ENCODE assay signal across 12 cellular contexts in genomic region chr7:101614939-101615302, GRCh38. TPM values are rescaled to one million over a fixed set of nuclear protein-coding genes. Genes with fewer than 3 reads are reported as not detected.
A peak's percentile ranks its signal among the peaks of the same experiment; 100 is the strongest.
DNase-seq lines count a peak whose midpoint lies in the region; ATAC-seq, FAIRE-seq and TF ChIP-seq lines count a peak whose summit lies in the region.
"Had no signal": no experiment of that assay in that cellular context is flagged by ENCODE, and none has a peak within 500 bp of the region (broad histone marks: within the 10 kb centered on the region; RNA-seq: fewer than 3 reads in every experiment).

No MANE protein-coding gene starts in this region.

- no peaks in the 10 kb centered on the region for H3K27me3 ChIP-seq in RWPE2 (ENCODE audit: insufficient read depth, poor library complexity, severe bottlenecking)
- H3K27me3 ChIP-seq in gastroesophageal sphincter, result peaks cover 24% of the 10 kb centered on the region
- H3K27me3 ChIP-seq in thoracic aorta (replicated peaks; ENCODE audit: insufficient read depth), result no peaks in the 10 kb centered on the region
- H3K27me3 ChIP-seq in MM.1S (replicated peaks; ENCODE audit: insufficient read depth, low read length), result peaks cover 54% of the 10 kb centered on the region

- H3K9me3 ChIP-seq in RWPE2 (ENCODE audit: severe bottlenecking) (no peaks in the 10 kb centered on the region), gastroesophageal sphincter (no peaks in the 10 kb centered on the region), thoracic aorta (no peaks in the 10 kb centered on the region), MM.1S (replicated peaks; ENCODE audit: insufficient read depth, low read length) (no peaks in the 10 kb centered on the region)

- H3K9me2 ChIP-seq in MM.1S (replicated peaks; ENCODE audit: insufficient read depth, low read length), result no peaks in the 10 kb centered on the region

- no peak overlapping the region for H3K4me2 ChIP-seq in MM.1S (ENCODE audit: low read depth, low read length)

- H3K36me3 ChIP-seq in RWPE2 (ENCODE audit: low read depth) (no peaks in the 10 kb centered on the region), gastroesophageal sphincter (no peaks in the 10 kb centered on the region), thoracic aorta (no peaks in the 10 kb centered on the region), MM.1S (replicated peaks; ENCODE audit: insufficient read depth, low read length) (no peaks in the 10 kb centered on the region)

- no peaks in the 10 kb centered on the region for H3F3A ChIP-seq in MM.1S (ENCODE audit: insufficient read depth, low read length)

- no peak overlapping the region for H3K4me3 ChIP-seq in RWPE2 (ENCODE audit: severe bottlenecking)
- H3K4me3 ChIP-seq in gastroesophageal sphincter, result no peak overlapping the region
- H3K4me3 ChIP-seq in thoracic aorta, result peak overlapping the region; percentile 0
- no peak overlapping the region for H3K4me3 ChIP-seq in MM.1S (ENCODE audit: low read length)

- H3K27ac ChIP-seq in RWPE2 (ENCODE audit: poor library complexity, severe bottlenecking) (no peak overlapping the region), gastroesophageal sphincter (no peak overlapping the region), thoracic aorta (peak overlapping the region; percentile 89 to 91), MM.1S (ENCODE audit: low read length) (no peak overlapping the region)

- TF ChIP-seq CTCF in RWPE2 (IDR thresholded peaks at IDR 0.05; ENCODE audit: poor library complexity, severe bottlenecking), result no peak
- no peak for TF ChIP-seq CTCF in gastroesophageal sphincter (IDR thresholded peaks at IDR 0.05)
- TF ChIP-seq CTCF in thoracic aorta (IDR thresholded peaks at IDR 0.05), result no peak
- TF ChIP-seq CTCF in MM.1S (IDR thresholded peaks at IDR 0.05; ENCODE audit: low read length), result no peak

- peak; percentile 75 for ATAC-seq in RWPE2 (ENCODE audit: low read depth)
- ATAC-seq in gastroesophageal sphincter, result peak; percentile 34
- peak; percentile 73 for ATAC-seq in thoracic aorta (ENCODE audit: insufficient number of reproducible peaks, low FRiP score, low read depth)

- no peaks in the 10 kb centered on the region for H3K4me1 ChIP-seq in RWPE2 (ENCODE audit: insufficient read depth, poor library complexity, severe bottlenecking)
- H3K4me1 ChIP-seq in gastroesophageal sphincter, result no peaks in the 10 kb centered on the region
- H3K4me1 ChIP-seq in thoracic aorta (ENCODE audit: control insufficient read depth in 1 of 2, low read depth in 2 of 2), result peaks cover 27 to 33% of the 10 kb centered on the region in 2 donors
- H3K4me1 ChIP-seq in MM.1S (ENCODE audit: low read length), result no peaks in the 10 kb centered on the region

- peak; percentile 82 for DNase-seq in H54 (ENCODE audit: insufficient read length, low spot score)
- no peak for DNase-seq in RWPE2 (ENCODE audit: low spot score)
- peak; percentile 40 for DNase-seq in thoracic aorta (ENCODE audit: low spot score)
- DNase-seq in MM.1S, result no peak
- no peak for DNase-seq in activated CD4-positive, alpha-beta T cell treated with anti-CD3 and anti-CD28 coated beads, Interleukin-2, amount 50 U/mL, for 1 hour
- DNase-seq in GDM1 (lab: John Stamatoyannopoulos, UW), result no peak
- DNase-seq: COR-L47; effector CD4-positive, alpha-beta T cell; NCI-H446 had no signal

- H3K9ac ChIP-seq in MM.1S (ENCODE audit: low read length), result no peak overlapping the region

- no peak for FAIRE-seq in H54 (lab: Jason Lieb, UNC)
- FAIRE-seq: keratinocyte had no signal

- H4K20me1 ChIP-seq in MM.1S (ENCODE audit: insufficient read depth, low read length), result no peaks in the 10 kb centered on the region

- TF ChIP-seq EP300 in gastroesophageal sphincter (IDR thresholded peaks at IDR 0.05), result no peak

- H2AFZ ChIP-seq in MM.1S (ENCODE audit: low read length), result no peak overlapping the region

- H3K79me2 ChIP-seq in MM.1S (ENCODE audit: low read length), result no peaks in the 10 kb centered on the region

- no peak for TF ChIP-seq POLR2A in H54 (IDR thresholded peaks at IDR 0.05; ENCODE audit: low read depth, low read length)
- TF ChIP-seq POLR2A in gastroesophageal sphincter (IDR thresholded peaks at IDR 0.05), result no peak

- WGBS in gastroesophageal sphincter (ENCODE audit: low coverage in 1 of 2), 2 donors, result 60 to 73% methylated on average over 1 to 5 of the region's 9 CpGs

RNA-seq across cellular contexts. Expression of gene MYL10, which starts 14.2 kb away (rescaled TPM):
- total RNA-seq in gastroesophageal sphincter (not detected), thoracic aorta (not detected)
- total RNA-seq: temporal lobe had no signal

Comparison
In these comparisons a context has a peak if more than half of its experiments do, and no peak if none do; other contexts are left out.
1. DNase-seq: peak in H54 (single experiment) and thoracic aorta (single experiment); none in RWPE2 (single experiment), MM.1S (single experiment), activated CD4-positive, alpha-beta T cell treated with anti-CD3 and anti-CD28 coated beads, Interleukin-2, amount 50 U/mL, for 1 hour (single experiment) and GDM1 (single experiment).
2. H3K27ac ChIP-seq: peak in thoracic aorta (2 of 2); none in RWPE2 (single experiment), gastroesophageal sphincter (0 of 4) and MM.1S (single experiment).
3. Peak in every context shown above with its lines, with median percentiles within 50 percentile points of each other: ATAC-seq.